ENCODE assay signal across 8 cellular contexts in genomic region chr5:150141544-150142188, GRCh38. TPM values are rescaled to one million over a fixed set of nuclear protein-coding genes. Genes with fewer than 3 reads are reported as not detected.
A peak's percentile ranks its signal among the peaks of the same experiment; 100 is the strongest.
DNase-seq lines count a peak whose midpoint lies in the region; TF ChIP-seq lines count a peak whose summit lies in the region.
"Had no signal": no experiment of that assay in that cellular context is flagged by ENCODE, and none has a peak within 500 bp of the region (broad histone marks: within the 10 kb centered on the region; RNA-seq: fewer than 3 reads in every experiment).

No MANE protein-coding gene starts in this region.

- H3K4me3 ChIP-seq in MG63 (no peak overlapping the region), dorsolateral prefrontal cortex (no peak overlapping the region)

- intact Hi-C loops in dorsolateral prefrontal cortex (cut with DNase I), result no loop called here
- intact Hi-C loops in activated naive CD4-positive, alpha-beta T cell treated with anti-CD3 and anti-CD28 coated beads for 36 hours (cut with micrococcal nuclease), result no loop called here
- intact Hi-C loops in Calu3 (cut with micrococcal nuclease; ENCODE audit: unreplicated experiment), result no loop called here

- H3K4me3 Mint-ChIP-seq in mesothelial cell of epicardium (no peak overlapping the region), type B pancreatic cell (peak overlapping the region; percentile 37), Calu3 (ENCODE audit: low read depth, unreplicated experiment) (no peak overlapping the region)
- no peak overlapping the region for H3K4me3 Mint-ChIP-seq in activated naive CD4-positive, alpha-beta T cell treated with anti-CD3 and anti-CD28 coated beads for 36 hours

- peak overlapping the region; percentile 92 for H3K27ac Mint-ChIP-seq in mesothelial cell of epicardium
- peak overlapping the region; percentile 44 for H3K27ac Mint-ChIP-seq in type B pancreatic cell
- no peak overlapping the region for H3K27ac Mint-ChIP-seq in activated naive CD4-positive, alpha-beta T cell treated with anti-CD3 and anti-CD28 coated beads for 36 hours
- H3K27ac Mint-ChIP-seq in Calu3 (ENCODE audit: unreplicated experiment), result no peak overlapping the region

- no peak for TF ChIP-seq CTCF in dorsolateral prefrontal cortex (IDR thresholded peaks at IDR 0.05 in 54 of 56, conservative IDR thresholded peaks at IDR 0.05 in 2 of 56; ENCODE audit: low read depth in 1 of 56, partially characterized antibody in 56 of 56)
- no peak for TF ChIP-seq CTCF in mesothelial cell of epicardium (IDR thresholded peaks at IDR 0.05; ENCODE audit: unreplicated experiment)
- no peak for TF ChIP-seq CTCF in type B pancreatic cell (conservative IDR thresholded peaks at IDR 0.05)
- TF ChIP-seq CTCF in Calu3 (IDR thresholded peaks at IDR 0.05; ENCODE audit: unreplicated experiment), result no peak

- peaks cover 7% of the 10 kb centered on the region; the same call in 1 of the 2 replicates for H3K36me3 ChIP-seq in MG63

- H3K27me3 ChIP-seq in MG63, result no peaks in the 10 kb centered on the region
- no peaks in the 10 kb centered on the region for H3K27me3 ChIP-seq in dorsolateral prefrontal cortex

- CTCF ChIA-PET in activated naive CD4-positive, alpha-beta T cell treated with anti-CD3 and anti-CD28 coated beads for 36 hours (lab: Charles Lee), result no interaction called here
- CTCF ChIA-PET in Calu3 (lab: Charles Lee), result no interaction called here

- no TSS peak for BruUV-seq in Calu3 (replicated peaks; lab: Mats Ljungman, UMichigan)

- no peaks in the 10 kb centered on the region for H3K9me3 ChIP-seq in MG63

- peak overlapping the region in 45 of 59 donors; percentile 5 to 95 (median 81) for H3K27ac ChIP-seq in dorsolateral prefrontal cortex

- H3K36me3 Mint-ChIP-seq in mesothelial cell of epicardium, result no peaks in the 10 kb centered on the region
- peaks cover 3% of the 10 kb centered on the region for H3K36me3 Mint-ChIP-seq in type B pancreatic cell
- H3K36me3 Mint-ChIP-seq in activated naive CD4-positive, alpha-beta T cell treated with anti-CD3 and anti-CD28 coated beads for 36 hours (ENCODE audit: low read depth), result no peaks in the 10 kb centered on the region
- peaks cover 5% of the 10 kb centered on the region for H3K36me3 Mint-ChIP-seq in Calu3 (ENCODE audit: insufficient read depth, unreplicated experiment)

- H3K4me1 Mint-ChIP-seq in mesothelial cell of epicardium (peaks cover 78% of the 10 kb centered on the region), type B pancreatic cell (ENCODE audit: unreplicated experiment) (peaks cover 82% of the 10 kb centered on the region), Calu3 (ENCODE audit: low read depth, unreplicated experiment) (peaks cover 15% of the 10 kb centered on the region)
- no peaks in the 10 kb centered on the region for H3K4me1 Mint-ChIP-seq in activated naive CD4-positive, alpha-beta T cell treated with anti-CD3 and anti-CD28 coated beads for 36 hours (ENCODE audit: low read depth)

- H3K27me3 Mint-ChIP-seq in mesothelial cell of epicardium (ENCODE audit: low read depth) (no peaks in the 10 kb centered on the region), type B pancreatic cell (no peaks in the 10 kb centered on the region), Calu3 (ENCODE audit: unreplicated experiment) (peaks cover 49% of the 10 kb centered on the region)
- no peaks in the 10 kb centered on the region for H3K27me3 Mint-ChIP-seq in activated naive CD4-positive, alpha-beta T cell treated with anti-CD3 and anti-CD28 coated beads for 36 hours (ENCODE audit: low read depth)

- DNase-seq in MG63, result peak; percentile 62
- no peak for DNase-seq in dorsolateral prefrontal cortex
- no peak for DNase-seq in mesothelial cell of epicardium (ENCODE audit: low spot score in 2 of 2, unreplicated experiment in 2 of 2)
- no peak for DNase-seq in type B pancreatic cell (ENCODE audit: extremely low spot score, unreplicated experiment)
- DNase-seq in activated naive CD4-positive, alpha-beta T cell treated with anti-CD3 and anti-CD28 coated beads for 36 hours, result no peak
- no peak for DNase-seq in Calu3
- no peak for DNase-seq in HT-29 (ENCODE audit: low spot score)
- DNase-seq: NCI-H2029 had no signal

- H3K9me3 Mint-ChIP-seq in mesothelial cell of epicardium (no peaks in the 10 kb centered on the region), type B pancreatic cell (no peaks in the 10 kb centered on the region), Calu3 (ENCODE audit: low read depth, unreplicated experiment) (no peaks in the 10 kb centered on the region)
- no peaks in the 10 kb centered on the region for H3K9me3 Mint-ChIP-seq in activated naive CD4-positive, alpha-beta T cell treated with anti-CD3 and anti-CD28 coated beads for 36 hours

RNA-seq across cellular contexts. Expression of gene PDGFRB, which starts 14.0 kb away (rescaled TPM):
- total RNA-seq in MG63 (2014; rRNA removed; shearing (Covaris generic); ENCODE audit: low replicate concordance), result 6.1 and 10.4 TPM in 2 replicates
- total RNA-seq in dorsolateral prefrontal cortex (100 to 1,000 TPM in 13 of 120 experiments, 10 to 100 TPM in 107; 34.7 to 209 (median 68.0) TPM), mesothelial cell of epicardium (100 to 105 TPM (median 102 TPM) in 3 replicates), type B pancreatic cell (ENCODE audit: low replicate concordance) (3.3 and 74.8 TPM in 2 replicates), Calu3 (2022) (not detected in 2 replicates)
- 1 to 10 TPM in 1 of 2 experiments, under 1 TPM in 1; 0.14 to 1.0 TPM for total RNA-seq in activated naive CD4-positive, alpha-beta T cell treated with anti-CD3 and anti-CD28 coated beads for 36 hours
- total RNA-seq in HT-29 (2014; rRNA removed; shearing (Covaris generic)), result 1.1 TPM in 1 of 2 replicates, not detected in the other

RNA-seq across cellular contexts. Expression of gene CDX1, which starts 24.9 kb away (rescaled TPM):
- 0.07 TPM in 1 of 2 replicates, not detected in the other for total RNA-seq in MG63 (2014; rRNA removed; shearing (Covaris generic); ENCODE audit: low replicate concordance)
- total RNA-seq in dorsolateral prefrontal cortex (under 1 TPM in 33 of 120 experiments, not detected in 87; 0.23 to 0.90 (median 0.48) TPM), mesothelial cell of epicardium (0.51 to 1.1 TPM (median 0.68 TPM) in 3 replicates), type B pancreatic cell (ENCODE audit: low replicate concordance) (5.0 and 13.4 TPM in 2 replicates), Calu3 (2022) (not detected in 2 replicates)
- total RNA-seq in activated naive CD4-positive, alpha-beta T cell treated with anti-CD3 and anti-CD28 coated beads for 36 hours, result not detected
- 3.9 and 6.6 TPM in 2 replicates for total RNA-seq in HT-29 (2014; rRNA removed; shearing (Covaris generic))

RNA-seq across cellular contexts. Expression of gene SLC6A7, which starts 48.2 kb away (rescaled TPM):
- not detected in 2 replicates for total RNA-seq in MG63 (2014; rRNA removed; shearing (Covaris generic); ENCODE audit: low replicate concordance)
- 10 to 100 TPM; 11.5 to 82.1 (median 47.8) TPM for total RNA-seq in dorsolateral prefrontal cortex
- not detected in 3 replicates for total RNA-seq in mesothelial cell of epicardium
- 0.10 and 0.38 TPM in 2 replicates for total RNA-seq in type B pancreatic cell (ENCODE audit: low replicate concordance)
- total RNA-seq in activated naive CD4-positive, alpha-beta T cell treated with anti-CD3 and anti-CD28 coated beads for 36 hours, result not detected
- total RNA-seq in Calu3 (2022), result not detected in 2 replicates
- 0.66 and 0.76 TPM in 2 replicates for total RNA-seq in HT-29 (2014; rRNA removed; shearing (Covaris generic))

RNA-seq across cellular contexts. Expression of gene CSF1R, which starts 55.3 kb away (rescaled TPM):
- 0.26 TPM in 1 of 2 replicates, not detected in the other for total RNA-seq in MG63 (2014; rRNA removed; shearing (Covaris generic); ENCODE audit: low replicate concordance)
- total RNA-seq in dorsolateral prefrontal cortex, result 10 to 100 TPM in 119 of 120 experiments, 1 to 10 TPM in 1; 8.9 to 88.6 (median 36.8) TPM
- 0.07 to 0.27 TPM (median 0.18 TPM) in 3 replicates for total RNA-seq in mesothelial cell of epicardium
- 1.6 and 4.0 TPM in 2 replicates for total RNA-seq in type B pancreatic cell (ENCODE audit: low replicate concordance)
- total RNA-seq in activated naive CD4-positive, alpha-beta T cell treated with anti-CD3 and anti-CD28 coated beads for 36 hours, result 1 to 10 TPM in 1 of 2 experiments, under 1 TPM in 1; 0.94 to 1.8 TPM
- not detected in 2 replicates for total RNA-seq in Calu3 (2022)
- total RNA-seq in HT-29 (2014; rRNA removed; shearing (Covaris generic)), result not detected in 2 replicates

Comparison
In these comparisons a context has a peak if more than half of its experiments do, and no peak if none do; other contexts are left out.
1. H3K27ac Mint-ChIP-seq: peak in mesothelial cell of epicardium (single experiment) and type B pancreatic cell (single experiment); none in activated naive CD4-positive, alpha-beta T cell treated with anti-CD3 and anti-CD28 coated beads for 36 hours (single experiment) and Calu3 (single experiment).